Comparison of ENCODE assay signal across 34 cellular contexts in the genomic region with DNA sequence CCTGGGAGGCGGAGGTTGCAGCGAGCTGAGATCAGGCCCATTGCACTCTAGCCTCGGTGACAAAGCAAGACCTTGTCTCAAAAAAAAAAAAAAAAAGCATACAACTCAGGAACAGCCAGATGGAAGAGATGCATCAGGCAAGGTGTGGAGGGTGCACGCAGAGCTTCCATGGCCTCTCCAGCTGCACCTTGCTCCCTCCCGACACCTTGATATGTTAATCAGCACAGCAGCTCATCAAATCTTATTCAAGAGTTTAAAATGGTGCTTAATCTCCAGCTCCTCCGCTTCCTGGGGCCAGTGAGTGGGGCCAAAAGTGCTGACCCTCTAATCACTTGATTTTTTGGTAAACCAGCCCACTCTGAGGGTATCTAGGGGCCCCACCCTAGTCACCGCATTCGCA.
"Had no signal": no experiment of that assay in that cellular context is flagged by ENCODE, and none has a peak within 500 bp of the region (broad histone marks: within the 10 kb centered on the region; RNA-seq: fewer than 3 reads in every experiment).

No MANE protein-coding gene starts in this region.

- H3K9me3 ChIP-seq: MG63 had no signal

- DNase-seq: Karpas-422, Kasumi-1, MG63, MM.1S, MV-4-11, NCI-H1048, NCI-H1092, NCI-H1092 treated with DMSO at 0.1 percent for 48 hours, NCI-H1105, NCI-H1105 treated with DMSO at 0.1 percent for 48 hours, NCI-H1417, NCI-H1417 treated with DMSO at 0.1 percent for 48 hours, NCI-H1436, NCI-H1436 treated with DMSO at 0.1 percent for 48 hours, NCI-H146, NCI-H1694, NCI-H1694 treated with DMSO at 0.1 percent for 48 hours, NCI-H187, NCI-H187 treated with DMSO at 0.1 percent for 48 hours, NCI-H1930, NCI-H2029, NCI-H2029 treated with DMSO at 0.1 percent for 48 hours, NCI-H2081, NCI-H2081 treated with DMSO at 0.1 percent for 48 hours, NCI-H2107, NCI-H2171, NCI-H2171 treated with DMSO at 0.1 percent for 48 hours, NCI-H2227 treated with DMSO at 0.1 percent for 48 hours, NCI-H345, NCI-H446, NCI-H446 treated with DMSO at 0.1 percent for 48 hours, NCI-H510A, NCI-H510A treated with DMSO at 0.1 percent for 48 hours, NCI-H524 had no signal

- H3K4me3 ChIP-seq: MG63 had no signal

- H3K36me3 ChIP-seq: MG63 had no signal
